ENCODE assay signal across 1 cellular context in the genomic region with DNA sequence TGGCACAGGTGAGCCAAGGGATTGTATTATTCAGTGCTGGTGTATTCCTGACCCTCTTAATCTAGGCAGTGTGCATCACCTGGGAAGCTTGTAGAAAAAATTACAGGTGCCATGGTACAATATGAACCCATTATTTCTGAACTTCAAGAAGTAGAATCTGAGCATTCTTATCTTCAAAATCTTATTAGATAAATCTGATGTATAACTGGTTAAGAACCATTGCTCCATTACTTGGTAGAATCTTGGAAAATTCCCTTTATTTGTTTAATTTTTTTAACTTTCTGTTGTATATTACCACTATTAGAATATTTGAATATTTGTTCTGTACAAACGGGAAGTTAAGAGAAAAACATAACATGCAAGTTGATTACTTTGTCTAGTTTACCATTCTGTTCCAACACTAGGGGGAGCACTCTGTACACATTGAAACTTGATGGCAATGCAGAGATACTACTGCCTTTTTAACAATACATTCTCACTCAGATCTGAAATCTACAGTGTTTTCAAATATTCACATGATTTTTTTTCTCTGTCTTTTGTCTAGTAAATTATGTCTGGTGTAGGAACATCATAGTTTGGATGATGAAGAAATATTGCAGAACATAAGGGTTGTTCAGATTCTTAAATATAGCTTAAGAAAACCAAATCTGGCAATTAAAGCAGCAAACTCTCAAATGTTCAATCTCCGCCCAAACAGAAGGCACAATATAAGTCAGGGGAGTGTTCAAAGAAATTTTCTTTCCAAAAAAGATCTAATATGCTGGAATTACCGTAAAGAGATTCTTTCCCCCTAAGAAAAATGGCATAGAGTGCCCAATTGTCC.
A peak's percentile ranks its signal among the peaks of the same experiment; 100 is the strongest.
TF ChIP-seq lines count a peak whose summit lies in the region.

No MANE protein-coding gene starts in this region.

TF ChIP-seq in K562, 482 proteins besides CTCF, POLR2A, EP300 and RAD21 (continued from another document):
- TF ChIP-seq, protein P1, sequence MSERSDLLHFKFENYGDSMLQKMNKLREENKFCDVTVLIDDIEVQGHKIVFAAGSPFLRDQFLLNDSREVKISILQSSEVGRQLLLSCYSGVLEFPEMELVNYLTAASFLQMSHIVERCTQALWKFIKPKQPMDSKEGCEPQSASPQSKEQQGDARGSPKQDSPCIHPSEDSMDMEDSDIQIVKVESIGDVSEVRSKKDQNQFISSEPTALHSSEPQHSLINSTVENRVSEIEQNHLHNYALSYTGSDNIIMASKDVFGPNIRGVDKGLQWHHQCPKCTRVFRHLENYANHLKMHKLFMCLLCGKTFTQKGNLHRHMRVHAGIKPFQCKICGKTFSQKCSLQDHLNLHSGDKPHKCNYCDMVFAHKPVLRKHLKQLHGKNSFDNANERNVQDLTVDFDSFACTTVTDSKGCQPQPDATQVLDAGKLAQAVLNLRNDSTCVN (CRISPR knock-in tag; IDR thresholded peaks at IDR 0.05), result no peak
- TF ChIP-seq ZNF146 (CRISPR knock-in tag; IDR thresholded peaks at IDR 0.05; ENCODE audit: unreplicated experiment), result no peak
- TF ChIP-seq, protein P2, sequence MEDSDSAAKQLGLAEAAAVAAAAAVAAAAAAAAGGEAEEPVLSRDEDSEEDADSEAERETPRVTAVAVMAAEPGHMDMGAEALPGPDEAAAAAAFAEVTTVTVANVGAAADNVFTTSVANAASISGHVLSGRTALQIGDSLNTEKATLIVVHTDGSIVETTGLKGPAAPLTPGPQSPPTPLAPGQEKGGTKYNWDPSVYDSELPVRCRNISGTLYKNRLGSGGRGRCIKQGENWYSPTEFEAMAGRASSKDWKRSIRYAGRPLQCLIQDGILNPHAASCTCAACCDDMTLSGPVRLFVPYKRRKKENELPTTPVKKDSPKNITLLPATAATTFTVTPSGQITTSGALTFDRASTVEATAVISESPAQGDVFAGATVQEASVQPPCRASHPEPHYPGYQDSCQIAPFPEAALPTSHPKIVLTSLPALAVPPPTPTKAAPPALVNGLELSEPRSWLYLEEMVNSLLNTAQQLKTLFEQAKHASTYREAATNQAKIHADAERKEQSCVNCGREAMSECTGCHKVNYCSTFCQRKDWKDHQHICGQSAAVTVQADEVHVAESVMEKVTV (CRISPR knock-in tag; IDR thresholded peaks at IDR 0.05), result peak; percentile 73
- TF ChIP-seq, protein P3, sequence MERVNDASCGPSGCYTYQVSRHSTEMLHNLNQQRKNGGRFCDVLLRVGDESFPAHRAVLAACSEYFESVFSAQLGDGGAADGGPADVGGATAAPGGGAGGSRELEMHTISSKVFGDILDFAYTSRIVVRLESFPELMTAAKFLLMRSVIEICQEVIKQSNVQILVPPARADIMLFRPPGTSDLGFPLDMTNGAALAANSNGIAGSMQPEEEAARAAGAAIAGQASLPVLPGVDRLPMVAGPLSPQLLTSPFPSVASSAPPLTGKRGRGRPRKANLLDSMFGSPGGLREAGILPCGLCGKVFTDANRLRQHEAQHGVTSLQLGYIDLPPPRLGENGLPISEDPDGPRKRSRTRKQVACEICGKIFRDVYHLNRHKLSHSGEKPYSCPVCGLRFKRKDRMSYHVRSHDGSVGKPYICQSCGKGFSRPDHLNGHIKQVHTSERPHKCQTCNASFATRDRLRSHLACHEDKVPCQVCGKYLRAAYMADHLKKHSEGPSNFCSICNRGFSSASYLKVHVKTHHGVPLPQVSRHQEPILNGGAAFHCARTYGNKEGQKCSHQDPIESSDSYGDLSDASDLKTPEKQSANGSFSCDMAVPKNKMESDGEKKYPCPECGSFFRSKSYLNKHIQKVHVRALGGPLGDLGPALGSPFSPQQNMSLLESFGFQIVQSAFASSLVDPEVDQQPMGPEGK (CRISPR knock-in tag; IDR thresholded peaks at IDR 0.05; ENCODE audit: borderline replicate concordance), result no peak
- no peak for TF ChIP-seq ILK (tag; IDR thresholded peaks at IDR 0.05; ENCODE audit: borderline replicate concordance, low read depth)
- no peak for TF ChIP-seq POLR2AphosphoS5 (IDR thresholded peaks at IDR 0.05; ENCODE audit: control insufficient read depth, insufficient read depth, low read depth, low read length)
- TF ChIP-seq RBM39 (optimal IDR thresholded peaks at IDR 0.05; ENCODE audit: low read depth, low read length), result no peak
- TF ChIP-seq ZBTB8A (IDR thresholded peaks at IDR 0.05; ENCODE audit: partially characterized antibody), result no peak
- TF ChIP-seq FOXJ3 (CRISPR knock-in tag; IDR thresholded peaks at IDR 0.05), result no peak
- TF ChIP-seq HDAC3 (IDR thresholded peaks at IDR 0.05; ENCODE audit: borderline replicate concordance, partially characterized antibody), result no peak
